ENCODE assay signal across 28 cellular contexts in the genomic region with DNA sequence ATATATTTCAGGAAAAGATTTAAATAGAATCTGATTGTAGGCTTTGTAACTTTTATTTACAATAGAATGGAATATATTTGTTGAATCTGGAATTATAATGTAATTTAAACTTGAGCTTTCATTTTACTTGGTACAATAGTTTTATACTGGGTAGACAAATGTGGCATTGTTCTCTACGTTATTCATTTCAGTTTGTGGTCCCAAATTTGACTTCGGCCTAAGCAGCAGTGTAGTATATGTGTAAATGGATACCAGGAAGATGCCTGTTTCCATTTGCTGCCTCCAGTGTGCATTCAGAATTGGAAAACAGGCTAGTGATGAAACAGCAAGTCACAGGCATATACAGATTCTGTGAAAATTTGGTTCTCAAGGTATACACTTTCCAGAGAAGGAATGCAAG.
DNase-seq lines count a peak whose midpoint lies in the region; ATAC-seq and TF ChIP-seq lines count a peak whose summit lies in the region.
"Had no signal": no experiment of that assay in that cellular context is flagged by ENCODE, and none has a peak within 500 bp of the region (broad histone marks: within the 10 kb centered on the region; RNA-seq: fewer than 3 reads in every experiment).

No MANE protein-coding gene starts in this region.

- H3K4ac ChIP-seq in H9 (ENCODE audit: low read depth, low read length) = no peak overlapping the region

- H3K9me3 ChIP-seq in H9 (ENCODE audit: control insufficient read depth, low read depth, low read length) = no peaks in the 10 kb centered on the region
- no peaks in the 10 kb centered on the region for H3K9me3 ChIP-seq in adipocyte (ENCODE audit: control insufficient read depth, low read length)
- H3K9me3 ChIP-seq in osteoblast (ENCODE audit: low read depth, low read length) = no peaks in the 10 kb centered on the region
- H3K9me3 ChIP-seq: BLaER1, esophagus squamous epithelium, gastroesophageal sphincter, spleen, upper lobe of left lung had no signal

- H3K4me3 Mint-ChIP-seq in H9 = no peak overlapping the region
- H3K4me3 Mint-ChIP-seq in activated naive CD8-positive, alpha-beta T cell treated with anti-CD3 and anti-CD28 coated beads, Interleukin-2, amount 50 U/mL, for 24 hours = no peak overlapping the region
- H3K4me3 Mint-ChIP-seq: activated CD4-positive, alpha-beta T cell treated with anti-CD3 and anti-CD28 coated beads, Interleukin-2, amount 10 ng/mL, durations not matched to agents 24 days and 14 days; activated CD8-positive, alpha-beta memory T cell treated with anti-CD3 and anti-CD28 coated beads, Interleukin-2, amount 10 ng/mL, durations not matched to agents 7 days and 5 days; activated T-cell treated with anti-CD3 and anti-CD28 coated beads, Interleukin-2, amount 50 U/mL, for 72 hours; immature natural killer cell; naive thymus-derived CD8-positive, alpha-beta T cell; T-helper 2 cell treated with Interferon-gamma antibody and Interleukin-4, amounts not matched to agents 5 μg/mL and 100 μg/mL, for 36 hours had no signal

- H3K9me3 Mint-ChIP-seq in H9 = no peaks in the 10 kb centered on the region
- no peaks in the 10 kb centered on the region for H3K9me3 Mint-ChIP-seq in activated naive CD8-positive, alpha-beta T cell treated with anti-CD3 and anti-CD28 coated beads, Interleukin-2, amount 50 U/mL, for 24 hours
- H3K9me3 Mint-ChIP-seq: activated CD4-positive, alpha-beta T cell treated with anti-CD3 and anti-CD28 coated beads, Interleukin-2, amount 10 ng/mL, durations not matched to agents 24 days and 14 days; activated T-cell treated with anti-CD3 and anti-CD28 coated beads, Interleukin-2, amount 50 U/mL, for 72 hours; immature natural killer cell; naive thymus-derived CD8-positive, alpha-beta T cell; T-helper 2 cell treated with Interferon-gamma antibody and Interleukin-4, amounts not matched to agents 5 μg/mL and 100 μg/mL, for 36 hours had no signal

- no peak overlapping the region for H2BK5ac ChIP-seq in H9 (ENCODE audit: insufficient read length, low read length)

- no peaks in the 10 kb centered on the region for H3K27me3 ChIP-seq in H9 (ENCODE audit: insufficient read depth, low read length)
- H3K27me3 ChIP-seq in adipocyte (replicated peaks; ENCODE audit: control insufficient read depth, insufficient read depth, low read length) = no peaks in the 10 kb centered on the region
- H3K27me3 ChIP-seq in osteoblast (ENCODE audit: insufficient read depth, low read length) = no peaks in the 10 kb centered on the region
- H3K27me3 ChIP-seq: BLaER1, cardiac muscle cell, esophagus squamous epithelium, gastroesophageal sphincter, spleen, upper lobe of left lung had no signal

- H2AFZ ChIP-seq in H9 (ENCODE audit: low read length) = no peak overlapping the region
- no peak overlapping the region for H2AFZ ChIP-seq in osteoblast (ENCODE audit: low read length)

- H3K27me3 Mint-ChIP-seq in H9 (ENCODE audit: low read depth) = no peaks in the 10 kb centered on the region
- peaks cover 8% of the 10 kb centered on the region for H3K27me3 Mint-ChIP-seq in activated naive CD8-positive, alpha-beta T cell treated with anti-CD3 and anti-CD28 coated beads, Interleukin-2, amount 50 U/mL, for 24 hours

- H3K4me3 ChIP-seq in adipocyte (ENCODE audit: low read length) (no peak overlapping the region), osteoblast (ENCODE audit: insufficient read depth, low read length) (no peak overlapping the region)
- H3K4me3 ChIP-seq: BLaER1, cardiac muscle cell, esophagus squamous epithelium, gastroesophageal sphincter, spleen, upper lobe of left lung had no signal

- H3K4me2 ChIP-seq in H9 (ENCODE audit: insufficient read depth, insufficient read length, low read length) (no peak overlapping the region), osteoblast (ENCODE audit: insufficient read depth, low read length) (no peak overlapping the region)
- H3K4me2 ChIP-seq: BLaER1 had no signal

- H4K5ac ChIP-seq in H9 (ENCODE audit: insufficient read length, low read depth, low read length) = no peak overlapping the region

- no peaks in the 10 kb centered on the region for H3K79me1 ChIP-seq in H9 (ENCODE audit: insufficient read depth, low read depth, low read length, poor library complexity, severe bottlenecking)

- H3K23me2 ChIP-seq in H9 (ENCODE audit: insufficient read length, low read depth, low read length, poor library complexity, severe bottlenecking) = no peaks in the 10 kb centered on the region

- H2BK120ac ChIP-seq in H9 (ENCODE audit: low read depth, low read length, poor library complexity, severe bottlenecking) = no peak overlapping the region

- no peak overlapping the region for H4K91ac ChIP-seq in H9 (ENCODE audit: insufficient read length, low read depth, low read length)

- no peak overlapping the region for H3K14ac ChIP-seq in H9 (ENCODE audit: insufficient read depth, low read length)

- H3K27ac ChIP-seq in H9 (ENCODE audit: insufficient read length, low read depth, low read length) (no peak overlapping the region), osteoblast (ENCODE audit: low read depth, low read length) (peak overlapping the region; percentile 64)
- H3K27ac ChIP-seq: BLaER1, cardiac muscle cell, esophagus squamous epithelium, gastroesophageal sphincter, spleen had no signal

- TF ChIP-seq CTCF in H9 (conservative IDR thresholded peaks at IDR 0.05) (no peak), osteoblast (IDR thresholded peaks at IDR 0.05; ENCODE audit: extremely low read depth, low read depth, low read length) (no peak)

- H3T11ph ChIP-seq in H9 (ENCODE audit: low read length) = no peak overlapping the region

- H3K18ac ChIP-seq in H9 (ENCODE audit: insufficient read length, low read depth, low read length) = no peak overlapping the region

- H3K79me2 ChIP-seq in H9 (ENCODE audit: insufficient read depth, low read length) (no peaks in the 10 kb centered on the region), osteoblast (ENCODE audit: insufficient read depth, low read length) (peaks cover 4% of the 10 kb centered on the region)

- H3K4me1 Mint-ChIP-seq in H9 = peaks cover 44 to 49% of the 10 kb centered on the region in 2 experiments
- H3K4me1 Mint-ChIP-seq in activated naive CD8-positive, alpha-beta T cell treated with anti-CD3 and anti-CD28 coated beads, Interleukin-2, amount 50 U/mL, for 24 hours = no peaks in the 10 kb centered on the region
- H3K4me1 Mint-ChIP-seq: activated CD4-positive, alpha-beta T cell treated with anti-CD3 and anti-CD28 coated beads, Interleukin-2, amount 10 ng/mL, durations not matched to agents 24 days and 14 days; activated CD8-positive, alpha-beta memory T cell treated with anti-CD3 and anti-CD28 coated beads, Interleukin-2, amount 10 ng/mL, durations not matched to agents 7 days and 5 days; immature natural killer cell had no signal

- no CpG with 5 or more reads among the region's 2 CpGs for WGBS in H9 (ENCODE audit: extremely low coverage, insufficient read length, low lambda C conversion rate)

- H4K8ac ChIP-seq in H9 (replicated peaks; ENCODE audit: insufficient read length, low read depth, low read length) = no peak overlapping the region

- H3K4me1 ChIP-seq in H9 (ENCODE audit: insufficient read depth, low read length) (peaks cover 13% of the 10 kb centered on the region; the same call in 1 of the 2 replicates), adipocyte (ENCODE audit: control insufficient read depth, insufficient read depth, low read length) (no peaks in the 10 kb centered on the region), osteoblast (ENCODE audit: insufficient read depth, low read length) (peaks cover 12% of the 10 kb centered on the region)
- H3K4me1 ChIP-seq: esophagus squamous epithelium, gastroesophageal sphincter, spleen had no signal

- H3K36me3 ChIP-seq in adipocyte (ENCODE audit: control insufficient read depth, insufficient read depth, low read length, severe bottlenecking) (peaks cover 27% of the 10 kb centered on the region), osteoblast (ENCODE audit: insufficient read depth, low read length) (peaks cover 40% of the 10 kb centered on the region)
- H3K36me3 ChIP-seq: WERI-Rb-1 had no signal

- H2AK5ac ChIP-seq in H9 (ENCODE audit: insufficient read length, low read length) = no peak overlapping the region

- no peak overlapping the region for H2BK12ac ChIP-seq in H9 (ENCODE audit: insufficient read length, low read depth, low read length)

- no peak for ATAC-seq in activated naive CD8-positive, alpha-beta T cell treated with anti-CD3 and anti-CD28 coated beads, Interleukin-2, amount 50 U/mL, for 24 hours
- ATAC-seq: activated CD8-positive, alpha-beta memory T cell treated with anti-CD3 and anti-CD28 coated beads, Interleukin-2, amount 10 ng/mL, durations not matched to agents 7 days and 5 days; activated T-cell treated with anti-CD3 and anti-CD28 coated beads, Interleukin-2, amount 50 U/mL, for 72 hours; gastroesophageal sphincter; left lobe of liver; naive thymus-derived CD8-positive, alpha-beta T cell had no signal

- no peaks in the 10 kb centered on the region for H4K20me1 ChIP-seq in H9 (ENCODE audit: control insufficient read depth, insufficient read depth, insufficient read length)
- no peaks in the 10 kb centered on the region for H4K20me1 ChIP-seq in osteoblast (ENCODE audit: insufficient read depth, low read length)
- H4K20me1 ChIP-seq: BLaER1 had no signal

- H3K27ac Mint-ChIP-seq in H9 = peak overlapping the region; percentile 8 to 54 (median 23); a peak in 2 of 7 replicates
- H3K27ac Mint-ChIP-seq in activated naive CD8-positive, alpha-beta T cell treated with anti-CD3 and anti-CD28 coated beads, Interleukin-2, amount 50 U/mL, for 24 hours = no peak overlapping the region
- H3K27ac Mint-ChIP-seq: activated CD4-positive, alpha-beta T cell treated with anti-CD3 and anti-CD28 coated beads, Interleukin-2, amount 10 ng/mL, durations not matched to agents 24 days and 14 days; activated CD8-positive, alpha-beta memory T cell treated with anti-CD3 and anti-CD28 coated beads, Interleukin-2, amount 10 ng/mL, durations not matched to agents 7 days and 5 days; activated T-cell treated with anti-CD3 and anti-CD28 coated beads, Interleukin-2, amount 50 U/mL, for 72 hours; immature natural killer cell; naive thymus-derived CD8-positive, alpha-beta T cell; T-helper 2 cell treated with Interferon-gamma antibody and Interleukin-4, amounts not matched to agents 5 μg/mL and 100 μg/mL, for 36 hours had no signal

- no peak overlapping the region for H2BK20ac ChIP-seq in H9 (ENCODE audit: low read depth, low read length, poor library complexity, severe bottlenecking)

- H3K9ac ChIP-seq in H9 (ENCODE audit: extremely low read depth, insufficient read length, low read length) = no peak overlapping the region
- H3K9ac ChIP-seq in adipocyte (ENCODE audit: low read length) = no peak overlapping the region
- H3K9ac ChIP-seq: BLaER1 had no signal

- H3K56ac ChIP-seq in H9 (ENCODE audit: insufficient read length, low read depth, low read length) = no peak overlapping the region

- DNase-seq in H9 (no peak), adipocyte (ENCODE audit: low read depth) (peak; percentile 30), foreskin melanocyte (peak; percentile 68), osteoblast (ENCODE audit: insufficient read length, low spot score, missing footprints) (no peak), NCI-H146 treated with DMSO at 0.1 percent for 48 hours (lab: John Stamatoyannopoulos, UW; ENCODE audit: unreplicated experiment) (no peak), NCI-H2029 (lab: John Stamatoyannopoulos, UW) (no peak)
- DNase-seq in activated naive CD8-positive, alpha-beta T cell treated with anti-CD3 and anti-CD28 coated beads, Interleukin-2, amount 50 U/mL, for 24 hours = no peak
- DNase-seq: activated CD4-positive, alpha-beta T cell treated with anti-CD3 and anti-CD28 coated beads, Interleukin-2, amount 10 ng/mL, durations not matched to agents 24 days and 14 days; activated CD8-positive, alpha-beta memory T cell treated with anti-CD3 and anti-CD28 coated beads, Interleukin-2, amount 10 ng/mL, durations not matched to agents 7 days and 5 days; activated naive CD4-positive, alpha-beta T cell treated with Interleukin-2 at 50 U/mL for 16 hours; activated T-cell treated with anti-CD3 and anti-CD28 coated beads, Interleukin-2, amount 50 U/mL, for 72 hours; COR-L47; esophagus squamous epithelium; immature natural killer cell; KG1; MM.1S; naive thymus-derived CD8-positive, alpha-beta T cell; NCI-H1417; NCI-H446; spleen; stimulated activated CD4-positive, alpha-beta T cell treated with anti-CD3 and anti-CD28 coated beads, Interleukin-2, amount 100 ng/mL, for 48 hours; upper lobe of left lung; WERI-Rb-1 had no signal

- H3K36me3 Mint-ChIP-seq in H9 (ENCODE audit: insufficient read depth in 1 of 3, low read depth in 3 of 3) = peaks cover 24 to 69% (median 48%) of the 10 kb centered on the region in 3 experiments; a peak in 6 of 7 replicates
- H3K36me3 Mint-ChIP-seq in activated naive CD8-positive, alpha-beta T cell treated with anti-CD3 and anti-CD28 coated beads, Interleukin-2, amount 50 U/mL, for 24 hours (ENCODE audit: low read depth) = no peaks in the 10 kb centered on the region
- H3K36me3 Mint-ChIP-seq: activated CD8-positive, alpha-beta memory T cell treated with anti-CD3 and anti-CD28 coated beads, Interleukin-2, amount 10 ng/mL, durations not matched to agents 7 days and 5 days had no signal

- no peak overlapping the region for H2BK15ac ChIP-seq in H9 (ENCODE audit: low read depth, low read length)

- no peak overlapping the region for H3K23ac ChIP-seq in H9 (ENCODE audit: insufficient read length, low read depth, low read length)

Comparison
In these comparisons a context has a peak if more than half of its experiments do, and no peak if none do; other contexts are left out.
1. DNase-seq: peak in adipocyte (single experiment) and foreskin melanocyte (single experiment); none in H9 (single experiment), osteoblast (single experiment), activated naive CD8-positive, alpha-beta T cell treated with anti-CD3 and anti-CD28 coated beads, Interleukin-2, amount 50 U/mL, for 24 hours (single experiment), NCI-H146 treated with DMSO at 0.1 percent for 48 hours (single experiment) and NCI-H2029 (single experiment).